ENCODE assay signal across 15 cellular contexts in genomic region chr11:62387381-62387780, GRCh38. TPM values are rescaled to one million over a fixed set of nuclear protein-coding genes. Genes with fewer than 3 reads are reported as not detected.
DNase-seq lines count a peak whose midpoint lies in the region; ATAC-seq and TF ChIP-seq lines count a peak whose summit lies in the region.
"Had no signal": no experiment of that assay in that cellular context is flagged by ENCODE, and none has a peak within 500 bp of the region (broad histone marks: within the 10 kb centered on the region; RNA-seq: fewer than 3 reads in every experiment).

No MANE protein-coding gene starts in this region.

- no peaks in the 10 kb centered on the region for H3K36me3 ChIP-seq in KMS-11 (ENCODE audit: insufficient read depth)
- H3K36me3 ChIP-seq: BLaER1 had no signal

- intact Hi-C loops in activated CD8-positive, alpha-beta T cell treated with anti-CD3 and anti-CD28 coated beads for 36 hours (cut with micrococcal nuclease): no loop called here
- intact Hi-C loops in posterior vena cava (cut with DNase I): no loop called here

- H3K4me3 ChIP-seq in KMS-11 (IDR thresholded peaks at IDR 0.05; ENCODE audit: insufficient read depth, low read depth, low read length): no peak overlapping the region
- H3K4me3 ChIP-seq: BLaER1, GM23248 had no signal

- H3K4me1 ChIP-seq in KMS-11 (ENCODE audit: low read depth, poor library complexity, severe bottlenecking): peaks cover 39% of the 10 kb centered on the region

- H3K9ac ChIP-seq in KMS-11: no peak overlapping the region
- H3K9ac ChIP-seq: BLaER1, GM23248 had no signal

- H3K27me3 ChIP-seq in KMS-11 (ENCODE audit: insufficient read depth, low read depth): peaks cover 20% of the 10 kb centered on the region
- H3K27me3 ChIP-seq: BLaER1 had no signal

- no peak for TF ChIP-seq CTCF in activated CD8-positive, alpha-beta T cell treated with anti-CD3 and anti-CD28 coated beads for 36 hours (IDR thresholded peaks at IDR 0.05)
- TF ChIP-seq CTCF in KMS-11 (conservative IDR thresholded peaks at IDR 0.05; ENCODE audit: low read depth, low read length) (no peak), glutamatergic neuron (IDR thresholded peaks at IDR 0.05; ENCODE audit: partially characterized antibody, unreplicated experiment) (no peak), GM10266 (IDR thresholded peaks at IDR 0.05; ENCODE audit: control insufficient read depth, insufficient read depth, low read depth, missing control alignments) (no peak)

- no peak for ATAC-seq in activated CD8-positive, alpha-beta T cell treated with anti-CD3 and anti-CD28 coated beads for 36 hours
- ATAC-seq in activated CD8-positive, alpha-beta T cell treated with anti-CD3 and anti-CD28 coated beads, Interleukin-2, amount 10 ng/mL, durations not matched to agents 7 days and 5 days: no peak
- ATAC-seq in HG03457 (IDR thresholded peaks at IDR 0.05; ENCODE audit: unreplicated experiment): no peak
- ATAC-seq: HCT116 had no signal

- H3K9me3 Mint-ChIP-seq in activated CD8-positive, alpha-beta T cell treated with anti-CD3 and anti-CD28 coated beads for 36 hours: no peaks in the 10 kb centered on the region
- H3K9me3 Mint-ChIP-seq in activated CD8-positive, alpha-beta T cell treated with anti-CD3 and anti-CD28 coated beads, Interleukin-2, amount 10 ng/mL, durations not matched to agents 7 days and 5 days (ENCODE audit: insufficient read depth): no peaks in the 10 kb centered on the region
- H3K9me3 Mint-ChIP-seq in glutamatergic neuron (ENCODE audit: unreplicated experiment): peaks cover 3% of the 10 kb centered on the region
- H3K9me3 Mint-ChIP-seq: CD4-positive, CD25-positive, alpha-beta regulatory T cell had no signal

- H3K36me3 Mint-ChIP-seq in activated CD8-positive, alpha-beta T cell treated with anti-CD3 and anti-CD28 coated beads for 36 hours (ENCODE audit: low read depth): no peaks in the 10 kb centered on the region
- H3K36me3 Mint-ChIP-seq in activated CD8-positive, alpha-beta T cell treated with anti-CD3 and anti-CD28 coated beads, Interleukin-2, amount 10 ng/mL, durations not matched to agents 7 days and 5 days (ENCODE audit: low read depth): no peaks in the 10 kb centered on the region
- H3K36me3 Mint-ChIP-seq in glutamatergic neuron (ENCODE audit: unreplicated experiment): peaks cover 7% of the 10 kb centered on the region
- H3K36me3 Mint-ChIP-seq: CD4-positive, CD25-positive, alpha-beta regulatory T cell had no signal

- H3K27ac ChIP-seq in KMS-11: no peak overlapping the region
- H3K27ac ChIP-seq: BLaER1, GM23248, HL-60 had no signal

- no peak for DNase-seq in activated CD8-positive, alpha-beta T cell treated with anti-CD3 and anti-CD28 coated beads for 36 hours
- DNase-seq in activated CD8-positive, alpha-beta T cell treated with anti-CD3 and anti-CD28 coated beads, Interleukin-2, amount 10 ng/mL, durations not matched to agents 7 days and 5 days: no peak
- DNase-seq in glutamatergic neuron: no peak
- DNase-seq in posterior vena cava (ENCODE audit: low spot score): peak; percentile 29
- no peak for DNase-seq in GM10266 (ENCODE audit: extremely low spot score)
- DNase-seq: 8988T; AML-193; CD4-positive, CD25-positive, alpha-beta regulatory T cell; GF-D8; GM23248 had no signal

- H3K79me2 ChIP-seq in KMS-11 (ENCODE audit: insufficient read depth, low read depth): no peaks in the 10 kb centered on the region

- H3K27me3 Mint-ChIP-seq in activated CD8-positive, alpha-beta T cell treated with anti-CD3 and anti-CD28 coated beads for 36 hours: no peaks in the 10 kb centered on the region
- peaks cover 4% of the 10 kb centered on the region for H3K27me3 Mint-ChIP-seq in activated CD8-positive, alpha-beta T cell treated with anti-CD3 and anti-CD28 coated beads, Interleukin-2, amount 10 ng/mL, durations not matched to agents 7 days and 5 days (ENCODE audit: low read depth)
- H3K27me3 Mint-ChIP-seq in glutamatergic neuron (ENCODE audit: unreplicated experiment): peaks cover 4% of the 10 kb centered on the region

- no peaks in the 10 kb centered on the region for H4K20me1 ChIP-seq in KMS-11 (ENCODE audit: insufficient read depth)
- H4K20me1 ChIP-seq: BLaER1 had no signal

- H3K4me1 Mint-ChIP-seq in activated CD8-positive, alpha-beta T cell treated with anti-CD3 and anti-CD28 coated beads for 36 hours (ENCODE audit: low read depth): peaks cover 7% of the 10 kb centered on the region
- peaks cover 13% of the 10 kb centered on the region for H3K4me1 Mint-ChIP-seq in activated CD8-positive, alpha-beta T cell treated with anti-CD3 and anti-CD28 coated beads, Interleukin-2, amount 10 ng/mL, durations not matched to agents 7 days and 5 days (ENCODE audit: low read depth)
- peaks cover 20% of the 10 kb centered on the region for H3K4me1 Mint-ChIP-seq in glutamatergic neuron (ENCODE audit: low read depth, unreplicated experiment)

- H3K4me2 ChIP-seq in KMS-11: peak overlapping the region; percentile 64
- H3K4me2 ChIP-seq: BLaER1 had no signal

- peak overlapping the region; percentile 3 for H3K27ac Mint-ChIP-seq in activated CD8-positive, alpha-beta T cell treated with anti-CD3 and anti-CD28 coated beads for 36 hours
- no peak overlapping the region for H3K27ac Mint-ChIP-seq in activated CD8-positive, alpha-beta T cell treated with anti-CD3 and anti-CD28 coated beads, Interleukin-2, amount 10 ng/mL, durations not matched to agents 7 days and 5 days
- no peak overlapping the region for H3K27ac Mint-ChIP-seq in glutamatergic neuron (ENCODE audit: unreplicated experiment)

- no peak overlapping the region for H2AFZ ChIP-seq in KMS-11 (ENCODE audit: low read depth)
- H2AFZ ChIP-seq: GM23248 had no signal

- POLR2A ChIA-PET in activated CD8-positive, alpha-beta T cell treated with anti-CD3 and anti-CD28 coated beads for 36 hours (lab: Charles Lee): interaction anchor here (1.1 kb wide), 1 partner anchor 14 kb away, joined by 3 read pairs; no protein-coding TSS in a partner anchor
- POLR2A ChIA-PET in activated CD8-positive, alpha-beta T cell treated with anti-CD3 and anti-CD28 coated beads, Interleukin-2, amount 10 ng/mL, durations not matched to agents 7 days and 5 days (lab: Charles Lee): no interaction called here

- CTCF ChIA-PET in activated CD8-positive, alpha-beta T cell treated with anti-CD3 and anti-CD28 coated beads for 36 hours (lab: Charles Lee): interaction anchor here (1.2 kb wide), 1 partner anchor 47 kb away, joined by 3 read pairs; no protein-coding TSS in a partner anchor
- CTCF ChIA-PET in activated CD8-positive, alpha-beta T cell treated with anti-CD3 and anti-CD28 coated beads, Interleukin-2, amount 10 ng/mL, durations not matched to agents 7 days and 5 days (lab: Charles Lee): no interaction called here

- H3K4me3 Mint-ChIP-seq in activated CD8-positive, alpha-beta T cell treated with anti-CD3 and anti-CD28 coated beads for 36 hours: no peak overlapping the region
- H3K4me3 Mint-ChIP-seq in activated CD8-positive, alpha-beta T cell treated with anti-CD3 and anti-CD28 coated beads, Interleukin-2, amount 10 ng/mL, durations not matched to agents 7 days and 5 days: no peak overlapping the region
- H3K4me3 Mint-ChIP-seq in glutamatergic neuron (ENCODE audit: unreplicated experiment): peak overlapping the region; percentile 20

RNA-seq across cellular contexts. Expression of gene SCGB1A1, which starts 31.5 kb away (rescaled TPM):
- not detected for total RNA-seq in activated CD8-positive, alpha-beta T cell treated with anti-CD3 and anti-CD28 coated beads for 36 hours
- not detected for total RNA-seq in activated CD8-positive, alpha-beta T cell treated with anti-CD3 and anti-CD28 coated beads, Interleukin-2, amount 10 ng/mL, durations not matched to agents 7 days and 5 days
- total RNA-seq in glutamatergic neuron (ENCODE audit: unreplicated experiment) (not detected), posterior vena cava (not detected)
- total RNA-seq: CD4-positive, CD25-positive, alpha-beta regulatory T cell; GM23248 had no signal

RNA-seq across cellular contexts. Expression of gene ASRGL1, which starts 50.1 kb away (rescaled TPM):
- 1 to 10 TPM; 6.4 to 6.7 TPM for total RNA-seq in activated CD8-positive, alpha-beta T cell treated with anti-CD3 and anti-CD28 coated beads for 36 hours
- 10 to 100 TPM; 11.5 to 12.4 TPM for total RNA-seq in activated CD8-positive, alpha-beta T cell treated with anti-CD3 and anti-CD28 coated beads, Interleukin-2, amount 10 ng/mL, durations not matched to agents 7 days and 5 days
- total RNA-seq in glutamatergic neuron (ENCODE audit: unreplicated experiment): 55.7 TPM
- total RNA-seq in posterior vena cava: 10 to 100 TPM in 1 of 2 donors, 1 to 10 TPM in 1; 5.5 to 13.3 TPM
